ENCODE assay signal across 1 cellular context in the genomic region with DNA sequence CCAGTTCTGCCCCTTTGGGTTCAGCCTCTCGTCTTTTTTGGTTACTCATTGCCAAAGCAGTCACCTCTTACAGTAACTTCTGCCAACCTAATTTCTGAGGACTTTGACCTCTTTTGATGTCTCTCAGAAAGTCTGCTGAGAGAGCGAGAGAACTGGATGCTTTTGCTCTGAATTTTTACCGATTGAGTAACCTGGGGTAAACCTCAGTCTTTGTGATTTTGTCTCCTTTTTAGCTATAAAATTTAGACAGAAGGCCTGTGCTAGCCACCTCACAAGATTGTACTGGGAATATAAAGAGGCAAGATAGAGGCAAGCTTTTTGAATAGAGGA.
TF ChIP-seq lines count a peak whose summit lies in the region.

No MANE protein-coding gene starts in this region.

TF ChIP-seq in HepG2, 621 proteins besides CTCF, POLR2A, EP300 and RAD21 (continued from another document and continues in another):
- TF ChIP-seq, protein P1, sequence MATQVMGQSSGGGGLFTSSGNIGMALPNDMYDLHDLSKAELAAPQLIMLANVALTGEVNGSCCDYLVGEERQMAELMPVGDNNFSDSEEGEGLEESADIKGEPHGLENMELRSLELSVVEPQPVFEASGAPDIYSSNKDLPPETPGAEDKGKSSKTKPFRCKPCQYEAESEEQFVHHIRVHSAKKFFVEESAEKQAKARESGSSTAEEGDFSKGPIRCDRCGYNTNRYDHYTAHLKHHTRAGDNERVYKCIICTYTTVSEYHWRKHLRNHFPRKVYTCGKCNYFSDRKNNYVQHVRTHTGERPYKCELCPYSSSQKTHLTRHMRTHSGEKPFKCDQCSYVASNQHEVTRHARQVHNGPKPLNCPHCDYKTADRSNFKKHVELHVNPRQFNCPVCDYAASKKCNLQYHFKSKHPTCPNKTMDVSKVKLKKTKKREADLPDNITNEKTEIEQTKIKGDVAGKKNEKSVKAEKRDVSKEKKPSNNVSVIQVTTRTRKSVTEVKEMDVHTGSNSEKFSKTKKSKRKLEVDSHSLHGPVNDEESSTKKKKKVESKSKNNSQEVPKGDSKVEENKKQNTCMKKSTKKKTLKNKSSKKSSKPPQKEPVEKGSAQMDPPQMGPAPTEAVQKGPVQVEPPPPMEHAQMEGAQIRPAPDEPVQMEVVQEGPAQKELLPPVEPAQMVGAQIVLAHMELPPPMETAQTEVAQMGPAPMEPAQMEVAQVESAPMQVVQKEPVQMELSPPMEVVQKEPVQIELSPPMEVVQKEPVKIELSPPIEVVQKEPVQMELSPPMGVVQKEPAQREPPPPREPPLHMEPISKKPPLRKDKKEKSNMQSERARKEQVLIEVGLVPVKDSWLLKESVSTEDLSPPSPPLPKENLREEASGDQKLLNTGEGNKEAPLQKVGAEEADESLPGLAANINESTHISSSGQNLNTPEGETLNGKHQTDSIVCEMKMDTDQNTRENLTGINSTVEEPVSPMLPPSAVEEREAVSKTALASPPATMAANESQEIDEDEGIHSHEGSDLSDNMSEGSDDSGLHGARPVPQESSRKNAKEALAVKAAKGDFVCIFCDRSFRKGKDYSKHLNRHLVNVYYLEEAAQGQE (IDR thresholded peaks at IDR 0.05; ENCODE audit: borderline replicate concordance in 1 of 2, low read depth in 1 of 2, low read length in 2 of 2) = peak in 1 of 2 experiments; percentile 58; a peak in 1 of 4 replicates
- TF ChIP-seq, protein P2, sequence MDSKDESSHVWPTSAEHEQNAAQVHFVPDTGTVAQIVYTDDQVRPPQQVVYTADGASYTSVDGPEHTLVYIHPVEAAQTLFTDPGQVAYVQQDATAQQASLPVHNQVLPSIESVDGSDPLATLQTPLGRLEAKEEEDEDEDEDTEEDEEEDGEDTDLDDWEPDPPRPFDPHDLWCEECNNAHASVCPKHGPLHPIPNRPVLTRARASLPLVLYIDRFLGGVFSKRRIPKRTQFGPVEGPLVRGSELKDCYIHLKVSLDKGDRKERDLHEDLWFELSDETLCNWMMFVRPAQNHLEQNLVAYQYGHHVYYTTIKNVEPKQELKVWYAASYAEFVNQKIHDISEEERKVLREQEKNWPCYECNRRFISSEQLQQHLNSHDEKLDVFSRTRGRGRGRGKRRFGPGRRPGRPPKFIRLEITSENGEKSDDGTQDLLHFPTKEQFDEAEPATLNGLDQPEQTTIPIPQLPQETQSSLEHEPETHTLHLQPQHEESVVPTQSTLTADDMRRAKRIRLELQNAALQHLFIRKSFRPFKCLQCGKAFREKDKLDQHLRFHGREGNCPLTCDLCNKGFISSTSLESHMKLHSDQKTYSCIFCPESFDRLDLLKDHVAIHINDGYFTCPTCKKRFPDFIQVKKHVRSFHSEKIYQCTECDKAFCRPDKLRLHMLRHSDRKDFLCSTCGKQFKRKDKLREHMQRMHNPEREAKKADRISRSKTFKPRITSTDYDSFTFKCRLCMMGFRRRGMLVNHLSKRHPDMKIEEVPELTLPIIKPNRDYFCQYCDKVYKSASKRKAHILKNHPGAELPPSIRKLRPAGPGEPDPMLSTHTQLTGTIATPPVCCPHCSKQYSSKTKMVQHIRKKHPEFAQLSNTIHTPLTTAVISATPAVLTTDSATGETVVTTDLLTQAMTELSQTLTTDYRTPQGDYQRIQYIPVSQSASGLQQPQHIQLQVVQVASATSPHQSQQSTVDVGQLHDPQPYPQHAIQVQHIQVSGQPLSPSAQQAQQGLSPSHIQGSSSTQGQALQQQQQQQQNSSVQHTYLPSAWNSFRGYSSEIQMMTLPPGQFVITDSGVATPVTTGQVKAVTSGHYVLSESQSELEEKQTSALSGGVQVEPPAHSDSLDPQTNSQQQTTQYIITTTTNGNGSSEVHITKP (CRISPR knock-in tag; IDR thresholded peaks at IDR 0.05; ENCODE audit: low read depth) = 0 out of 2 replicates have a peak, but pooled peaks have one; percentile 38
- TF ChIP-seq EEA1 (CRISPR knock-in tag; IDR thresholded peaks at IDR 0.05; ENCODE audit: borderline replicate concordance) (no peak), YY1 (IDR thresholded peaks at IDR 0.05; ENCODE audit: insufficient read depth, insufficient replicate concordance, low read depth, low read length) (no peak), ZNF572 (CRISPR knock-in tag; IDR thresholded peaks at IDR 0.05) (no peak), HDAC1 (CRISPR knock-in tag; IDR thresholded peaks at IDR 0.05) (peak; percentile 67; the same call in 1 of the 2 replicates), ZNF441 (CRISPR knock-in tag; IDR thresholded peaks at IDR 0.05; ENCODE audit: borderline replicate concordance) (peak; percentile 61; the same call in 1 of the 2 replicates), CC2D1A (CRISPR knock-in tag; IDR thresholded peaks at IDR 0.05) (no peak), ZNF337 (CRISPR knock-in tag; IDR thresholded peaks at IDR 0.05; ENCODE audit: borderline replicate concordance, low read depth) (no peak), PLRG1 (conservative IDR thresholded peaks at IDR 0.05) (no peak), ZNF282 (IDR thresholded peaks at IDR 0.05; ENCODE audit: partially characterized antibody) (no peak), HNRNPLL (IDR thresholded peaks at IDR 0.05; ENCODE audit: low read depth, low read length, poor library complexity, severe bottlenecking) (no peak), ZNF143 (CRISPR knock-in tag; IDR thresholded peaks at IDR 0.05) (no peak), PAWR (CRISPR knock-in tag; IDR thresholded peaks at IDR 0.05; ENCODE audit: borderline replicate concordance) (no peak), ZSCAN20 (CRISPR knock-in tag; IDR thresholded peaks at IDR 0.05; ENCODE audit: borderline replicate concordance) (no peak), ZNF713 (CRISPR knock-in tag; IDR thresholded peaks at IDR 0.05) (no peak), GATA4 (IDR thresholded peaks at IDR 0.05; ENCODE audit: borderline replicate concordance, low read depth) (peak; percentile 52; the same call in 1 of the 2 replicates), KLF15 (CRISPR knock-in tag; IDR thresholded peaks at IDR 0.05; ENCODE audit: borderline replicate concordance) (no peak), ZNF33A (CRISPR knock-in tag; IDR thresholded peaks at IDR 0.05; ENCODE audit: borderline replicate concordance) (no peak), BHLHE40 (IDR thresholded peaks at IDR 0.05; ENCODE audit: low read length) (no peak), GABPB1 (CRISPR knock-in tag; IDR thresholded peaks at IDR 0.05) (no peak), BRCA1 (CRISPR knock-in tag; IDR thresholded peaks at IDR 0.05) (no peak), ZNF567 (CRISPR knock-in tag; IDR thresholded peaks at IDR 0.05; ENCODE audit: borderline replicate concordance) (no peak), GPN1 (CRISPR knock-in tag; IDR thresholded peaks at IDR 0.05; ENCODE audit: borderline replicate concordance) (no peak), RORA (CRISPR knock-in tag; IDR thresholded peaks at IDR 0.05) (no peak), SMAD9 (CRISPR knock-in tag; IDR thresholded peaks at IDR 0.05) (no peak), ZNF264 (CRISPR knock-in tag; IDR thresholded peaks at IDR 0.05) (peak; percentile 90), KLF13 (CRISPR knock-in tag; IDR thresholded peaks at IDR 0.05) (no peak), TGIF2 (CRISPR knock-in tag; IDR thresholded peaks at IDR 0.05) (0 out of 2 replicates have a peak, but pooled peaks have one; percentile 22)
- TF ChIP-seq, protein P3, sequence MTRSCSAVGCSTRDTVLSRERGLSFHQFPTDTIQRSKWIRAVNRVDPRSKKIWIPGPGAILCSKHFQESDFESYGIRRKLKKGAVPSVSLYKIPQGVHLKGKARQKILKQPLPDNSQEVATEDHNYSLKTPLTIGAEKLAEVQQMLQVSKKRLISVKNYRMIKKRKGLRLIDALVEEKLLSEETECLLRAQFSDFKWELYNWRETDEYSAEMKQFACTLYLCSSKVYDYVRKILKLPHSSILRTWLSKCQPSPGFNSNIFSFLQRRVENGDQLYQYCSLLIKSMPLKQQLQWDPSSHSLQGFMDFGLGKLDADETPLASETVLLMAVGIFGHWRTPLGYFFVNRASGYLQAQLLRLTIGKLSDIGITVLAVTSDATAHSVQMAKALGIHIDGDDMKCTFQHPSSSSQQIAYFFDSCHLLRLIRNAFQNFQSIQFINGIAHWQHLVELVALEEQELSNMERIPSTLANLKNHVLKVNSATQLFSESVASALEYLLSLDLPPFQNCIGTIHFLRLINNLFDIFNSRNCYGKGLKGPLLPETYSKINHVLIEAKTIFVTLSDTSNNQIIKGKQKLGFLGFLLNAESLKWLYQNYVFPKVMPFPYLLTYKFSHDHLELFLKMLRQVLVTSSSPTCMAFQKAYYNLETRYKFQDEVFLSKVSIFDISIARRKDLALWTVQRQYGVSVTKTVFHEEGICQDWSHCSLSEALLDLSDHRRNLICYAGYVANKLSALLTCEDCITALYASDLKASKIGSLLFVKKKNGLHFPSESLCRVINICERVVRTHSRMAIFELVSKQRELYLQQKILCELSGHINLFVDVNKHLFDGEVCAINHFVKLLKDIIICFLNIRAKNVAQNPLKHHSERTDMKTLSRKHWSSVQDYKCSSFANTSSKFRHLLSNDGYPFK (CRISPR knock-in tag; IDR thresholded peaks at IDR 0.05; ENCODE audit: borderline replicate concordance) = no peak
- TF ChIP-seq, protein P4, sequence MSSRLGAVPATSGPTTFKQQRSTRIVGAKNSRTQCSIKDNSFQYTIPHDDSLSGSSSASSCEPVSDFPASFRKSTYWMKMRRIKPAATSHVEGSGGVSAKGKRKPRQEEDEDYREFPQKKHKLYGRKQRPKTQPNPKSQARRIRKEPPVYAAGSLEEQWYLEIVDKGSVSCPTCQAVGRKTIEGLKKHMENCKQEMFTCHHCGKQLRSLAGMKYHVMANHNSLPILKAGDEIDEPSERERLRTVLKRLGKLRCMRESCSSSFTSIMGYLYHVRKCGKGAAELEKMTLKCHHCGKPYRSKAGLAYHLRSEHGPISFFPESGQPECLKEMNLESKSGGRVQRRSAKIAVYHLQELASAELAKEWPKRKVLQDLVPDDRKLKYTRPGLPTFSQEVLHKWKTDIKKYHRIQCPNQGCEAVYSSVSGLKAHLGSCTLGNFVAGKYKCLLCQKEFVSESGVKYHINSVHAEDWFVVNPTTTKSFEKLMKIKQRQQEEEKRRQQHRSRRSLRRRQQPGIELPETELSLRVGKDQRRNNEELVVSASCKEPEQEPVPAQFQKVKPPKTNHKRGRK (CRISPR knock-in tag; IDR thresholded peaks at IDR 0.05) = no peak
- TF ChIP-seq, protein P5, sequence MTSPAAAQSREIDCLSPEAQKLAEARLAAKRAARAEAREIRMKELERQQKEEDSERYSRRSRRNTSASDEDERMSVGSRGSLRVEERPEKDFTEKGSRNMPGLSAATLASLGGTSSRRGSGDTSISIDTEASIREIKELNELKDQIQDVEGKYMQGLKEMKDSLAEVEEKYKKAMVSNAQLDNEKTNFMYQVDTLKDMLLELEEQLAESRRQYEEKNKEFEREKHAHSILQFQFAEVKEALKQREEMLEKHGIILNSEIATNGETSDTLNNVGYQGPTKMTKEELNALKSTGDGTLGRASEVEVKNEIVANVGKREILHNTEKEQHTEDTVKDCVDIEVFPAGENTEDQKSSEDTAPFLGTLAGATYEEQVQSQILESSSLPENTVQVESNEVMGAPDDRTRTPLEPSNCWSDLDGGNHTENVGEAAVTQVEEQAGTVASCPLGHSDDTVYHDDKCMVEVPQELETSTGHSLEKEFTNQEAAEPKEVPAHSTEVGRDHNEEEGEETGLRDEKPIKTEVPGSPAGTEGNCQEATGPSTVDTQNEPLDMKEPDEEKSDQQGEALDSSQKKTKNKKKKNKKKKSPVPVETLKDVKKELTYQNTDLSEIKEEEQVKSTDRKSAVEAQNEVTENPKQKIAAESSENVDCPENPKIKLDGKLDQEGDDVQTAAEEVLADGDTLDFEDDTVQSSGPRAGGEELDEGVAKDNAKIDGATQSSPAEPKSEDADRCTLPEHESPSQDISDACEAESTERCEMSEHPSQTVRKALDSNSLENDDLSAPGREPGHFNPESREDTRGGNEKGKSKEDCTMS (CRISPR knock-in tag; conservative IDR thresholded peaks at IDR 0.05) = no peak
- TF ChIP-seq, protein P6, sequence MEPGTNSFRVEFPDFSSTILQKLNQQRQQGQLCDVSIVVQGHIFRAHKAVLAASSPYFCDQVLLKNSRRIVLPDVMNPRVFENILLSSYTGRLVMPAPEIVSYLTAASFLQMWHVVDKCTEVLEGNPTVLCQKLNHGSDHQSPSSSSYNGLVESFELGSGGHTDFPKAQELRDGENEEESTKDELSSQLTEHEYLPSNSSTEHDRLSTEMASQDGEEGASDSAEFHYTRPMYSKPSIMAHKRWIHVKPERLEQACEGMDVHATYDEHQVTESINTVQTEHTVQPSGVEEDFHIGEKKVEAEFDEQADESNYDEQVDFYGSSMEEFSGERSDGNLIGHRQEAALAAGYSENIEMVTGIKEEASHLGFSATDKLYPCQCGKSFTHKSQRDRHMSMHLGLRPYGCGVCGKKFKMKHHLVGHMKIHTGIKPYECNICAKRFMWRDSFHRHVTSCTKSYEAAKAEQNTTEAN (CRISPR knock-in tag; conservative IDR thresholded peaks at IDR 0.05) = peak; percentile 61; the same call in 1 of the 2 replicates
- TF ChIP-seq, protein P7, sequence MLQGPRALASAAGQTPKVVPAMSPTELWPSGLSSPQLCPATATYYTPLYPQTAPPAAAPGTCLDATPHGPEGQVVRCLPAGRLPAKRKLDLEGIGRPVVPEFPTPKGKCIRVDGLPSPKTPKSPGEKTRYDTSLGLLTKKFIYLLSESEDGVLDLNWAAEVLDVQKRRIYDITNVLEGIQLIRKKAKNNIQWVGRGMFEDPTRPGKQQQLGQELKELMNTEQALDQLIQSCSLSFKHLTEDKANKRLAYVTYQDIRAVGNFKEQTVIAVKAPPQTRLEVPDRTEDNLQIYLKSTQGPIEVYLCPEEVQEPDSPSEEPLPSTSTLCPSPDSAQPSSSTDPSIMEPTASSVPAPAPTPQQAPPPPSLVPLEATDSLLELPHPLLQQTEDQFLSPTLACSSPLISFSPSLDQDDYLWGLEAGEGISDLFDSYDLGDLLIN (CRISPR knock-in tag; IDR thresholded peaks at IDR 0.05; ENCODE audit: borderline replicate concordance) = no peak
- TF ChIP-seq, protein P8, sequence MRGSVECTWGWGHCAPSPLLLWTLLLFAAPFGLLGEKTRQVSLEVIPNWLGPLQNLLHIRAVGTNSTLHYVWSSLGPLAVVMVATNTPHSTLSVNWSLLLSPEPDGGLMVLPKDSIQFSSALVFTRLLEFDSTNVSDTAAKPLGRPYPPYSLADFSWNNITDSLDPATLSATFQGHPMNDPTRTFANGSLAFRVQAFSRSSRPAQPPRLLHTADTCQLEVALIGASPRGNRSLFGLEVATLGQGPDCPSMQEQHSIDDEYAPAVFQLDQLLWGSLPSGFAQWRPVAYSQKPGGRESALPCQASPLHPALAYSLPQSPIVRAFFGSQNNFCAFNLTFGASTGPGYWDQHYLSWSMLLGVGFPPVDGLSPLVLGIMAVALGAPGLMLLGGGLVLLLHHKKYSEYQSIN (CRISPR knock-in tag; IDR thresholded peaks at IDR 0.05; ENCODE audit: borderline replicate concordance) = no peak
- TF ChIP-seq, protein P9, sequence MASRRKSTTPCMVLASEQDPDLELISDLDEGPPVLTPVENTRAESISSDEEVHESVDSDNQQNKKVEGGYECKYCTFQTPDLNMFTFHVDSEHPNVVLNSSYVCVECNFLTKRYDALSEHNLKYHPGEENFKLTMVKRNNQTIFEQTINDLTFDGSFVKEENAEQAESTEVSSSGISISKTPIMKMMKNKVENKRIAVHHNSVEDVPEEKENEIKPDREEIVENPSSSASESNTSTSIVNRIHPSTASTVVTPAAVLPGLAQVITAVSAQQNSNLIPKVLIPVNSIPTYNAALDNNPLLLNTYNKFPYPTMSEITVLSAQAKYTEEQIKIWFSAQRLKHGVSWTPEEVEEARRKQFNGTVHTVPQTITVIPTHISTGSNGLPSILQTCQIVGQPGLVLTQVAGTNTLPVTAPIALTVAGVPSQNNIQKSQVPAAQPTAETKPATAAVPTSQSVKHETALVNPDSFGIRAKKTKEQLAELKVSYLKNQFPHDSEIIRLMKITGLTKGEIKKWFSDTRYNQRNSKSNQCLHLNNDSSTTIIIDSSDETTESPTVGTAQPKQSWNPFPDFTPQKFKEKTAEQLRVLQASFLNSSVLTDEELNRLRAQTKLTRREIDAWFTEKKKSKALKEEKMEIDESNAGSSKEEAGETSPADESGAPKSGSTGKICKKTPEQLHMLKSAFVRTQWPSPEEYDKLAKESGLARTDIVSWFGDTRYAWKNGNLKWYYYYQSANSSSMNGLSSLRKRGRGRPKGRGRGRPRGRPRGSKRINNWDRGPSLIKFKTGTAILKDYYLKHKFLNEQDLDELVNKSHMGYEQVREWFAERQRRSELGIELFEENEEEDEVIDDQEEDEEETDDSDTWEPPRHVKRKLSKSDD (CRISPR knock-in tag; IDR thresholded peaks at IDR 0.05; ENCODE audit: low read depth) = no peak; the same call in 1 of the 2 replicates
